ENCODE assay signal across 32 cellular contexts in genomic region chr14:79961197-79961596, GRCh38.
"Had no signal": no experiment of that assay in that cellular context is flagged by ENCODE, and none has a peak within 500 bp of the region (broad histone marks: within the 10 kb centered on the region; RNA-seq: fewer than 3 reads in every experiment).

No MANE protein-coding gene starts in this region.

- H3K27me3 ChIP-seq: adrenal gland, body of pancreas, breast epithelium had no signal

- H3K9me3 ChIP-seq: adrenal gland, body of pancreas had no signal

- DNase-seq: activated CD4-positive, alpha-beta T cell treated with anti-CD3 and anti-CD28 coated beads for 36 hours; activated CD4-positive, alpha-beta T cell treated with anti-CD3 and anti-CD28 coated beads, Interleukin-2, amount 10 ng/mL, durations not matched to agents 7 days and 5 days; activated CD4-positive, alpha-beta T cell treated with anti-CD3 and anti-CD28 coated beads, Interleukin-2, amount 50 U/mL, for 48 hours; activated CD8-positive, alpha-beta T cell treated with anti-CD3 and anti-CD28 coated beads, Interleukin-2, amount 10 ng/mL, durations not matched to agents 7 days and 5 days; activated gamma-delta T cell treated with Interleukin-2 at 50 U/mL for 16 hours; activated naive CD4-positive, alpha-beta T cell treated with anti-CD3 and anti-CD28 coated beads for 36 hours; activated T-cell treated with anti-CD3 and anti-CD28 coated beads, Interleukin-2, amount 50 U/mL, for 24 hours; adrenal gland; body of pancreas; NCI-H1048; NCI-H1105 treated with DMSO at 0.1 percent for 48 hours; NCI-H1436; NCI-H1694; NCI-H1930; NCI-H2081 treated with DMSO at 0.1 percent for 48 hours; NCI-H2171; NCI-H524; NCI-H69; NCI-H82; PC-9; SW 1271 had no signal

- H3K4me1 ChIP-seq: adrenal gland, body of pancreas, breast epithelium had no signal

- H3K27ac ChIP-seq: adrenal gland, body of pancreas, breast epithelium, PC-9, RWPE1 had no signal

- H3K4me3 Mint-ChIP-seq: activated CD4-positive, alpha-beta T cell treated with anti-CD3 and anti-CD28 coated beads for 36 hours; activated CD4-positive, alpha-beta T cell treated with anti-CD3 and anti-CD28 coated beads, Interleukin-2, amount 10 ng/mL, durations not matched to agents 7 days and 5 days; activated CD8-positive, alpha-beta T cell treated with anti-CD3 and anti-CD28 coated beads, Interleukin-2, amount 10 ng/mL, durations not matched to agents 7 days and 5 days; activated naive CD4-positive, alpha-beta T cell treated with anti-CD3 and anti-CD28 coated beads for 36 hours; activated T-cell treated with anti-CD3 and anti-CD28 coated beads, Interleukin-2, amount 50 U/mL, for 24 hours; WTC11 had no signal

- ATAC-seq: activated CD4-positive, alpha-beta T cell treated with anti-CD3 and anti-CD28 coated beads for 36 hours; activated CD4-positive, CD25-positive, alpha-beta regulatory T cell treated with anti-CD3 and anti-CD28 coated beads, Interleukin-2, amount 50 U/mL, for 24 hours; activated CD8-positive, alpha-beta T cell treated with anti-CD3 and anti-CD28 coated beads, Interleukin-2, amount 10 ng/mL, durations not matched to agents 7 days and 5 days; body of pancreas; K562; Right ventricle myocardium inferior; WTC11 had no signal

- H3K4me3 ChIP-seq: adrenal gland, body of pancreas, breast epithelium, K562, PC-9 had no signal

- FAIRE-seq: astrocyte, K562, RCC 7860, TTC549 had no signal

- H3K4me1 Mint-ChIP-seq: activated CD4-positive, alpha-beta T cell treated with anti-CD3 and anti-CD28 coated beads for 36 hours; activated CD4-positive, alpha-beta T cell treated with anti-CD3 and anti-CD28 coated beads, Interleukin-2, amount 10 ng/mL, durations not matched to agents 7 days and 5 days; WTC11 had no signal

- H3K27ac Mint-ChIP-seq: activated CD4-positive, alpha-beta T cell treated with anti-CD3 and anti-CD28 coated beads for 36 hours; activated CD4-positive, alpha-beta T cell treated with anti-CD3 and anti-CD28 coated beads, Interleukin-2, amount 10 ng/mL, durations not matched to agents 7 days and 5 days; activated CD8-positive, alpha-beta T cell treated with anti-CD3 and anti-CD28 coated beads, Interleukin-2, amount 10 ng/mL, durations not matched to agents 7 days and 5 days; activated naive CD4-positive, alpha-beta T cell treated with anti-CD3 and anti-CD28 coated beads for 36 hours; activated naive CD4-positive, alpha-beta T cell treated with anti-CD3 and anti-CD28 coated beads, Interleukin-2, amount 50 U/mL, for 72 hours; activated T-cell treated with anti-CD3 and anti-CD28 coated beads, Interleukin-2, amount 50 U/mL, for 24 hours; activated T-helper 2 cell treated with anti-CD3 and anti-CD28 coated beads, Interferon-gamma antibody, Interleukin-2, Interleukin-4, amounts not matched to agents 10 μg/mL and 5 μg/mL and 100 μg/mL, durations not matched to agents 14 hours and 24 hours and 36 hours; WTC11 had no signal

- H3K4me2 ChIP-seq: PC-9 had no signal

- H3K27me3 Mint-ChIP-seq: activated CD4-positive, alpha-beta T cell treated with anti-CD3 and anti-CD28 coated beads for 36 hours; activated CD4-positive, alpha-beta T cell treated with anti-CD3 and anti-CD28 coated beads, Interleukin-2, amount 10 ng/mL, durations not matched to agents 7 days and 5 days; activated T-cell treated with anti-CD3 and anti-CD28 coated beads, Interleukin-2, amount 50 U/mL, for 24 hours had no signal

- H3K36me3 ChIP-seq: adrenal gland, breast epithelium had no signal

- H2AFZ ChIP-seq: PC-9 had no signal
